In genomic region chr9:27500902-27501301, GRCh38 we compare ENCODE assay signal across 18 cellular contexts. TPM values are rescaled to one million over a fixed set of nuclear protein-coding genes. Genes with fewer than 3 reads are reported as not detected.
"Had no signal": no experiment of that assay in that cellular context is flagged by ENCODE, and none has a peak within 500 bp of the region (broad histone marks: within the 10 kb centered on the region; RNA-seq: fewer than 3 reads in every experiment).

No MANE protein-coding gene starts in this region.

RNA-seq across cellular contexts. Expression of gene IFNK, which starts 23.2 kb away (rescaled TPM):
- total RNA-seq: natural killer cell treated with Interleukin-12 subunit alpha and Interleukin-12 subunit beta and Interleukin-15 and Interleukin-18, amount 100 ng/mL, for 72 hours; neural crest cell; omental fat pad; osteocyte; pancreas; posterior vena cava; prostate gland; pulmonary artery endothelial cell; right atrium auricular region; sciatic nerve; smooth muscle cell; spleen; suprapubic skin; testis; transverse colon; upper lobe of right lung; urinary bladder; uterus had no signal
- polyA plus RNA-seq: pancreas, smooth muscle cell, spleen, urinary bladder had no signal
